ENCODE assay signal across 1 cellular context in the genomic region with DNA sequence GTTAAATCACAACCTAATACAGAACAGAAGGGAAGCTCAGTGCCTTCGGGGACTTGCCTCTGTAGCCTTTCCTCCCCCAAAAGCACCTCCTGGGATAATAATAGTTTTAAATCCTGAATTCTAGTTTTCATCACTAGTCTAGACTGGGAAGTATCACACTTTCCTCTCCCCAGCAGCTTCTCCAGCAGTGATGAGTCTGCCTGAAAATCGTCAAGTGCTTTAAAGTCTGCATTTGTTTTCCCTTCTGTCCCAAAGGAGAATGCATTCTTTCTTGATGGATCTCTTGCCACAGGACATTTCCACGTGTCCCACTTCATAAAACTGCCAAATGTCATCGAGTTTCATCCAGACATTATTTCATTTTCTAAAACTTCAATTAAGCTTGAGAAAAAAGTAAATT.
TF ChIP-seq lines count a peak whose summit lies in the region.

No MANE protein-coding gene starts in this region.

TF ChIP-seq in WTC11, 78 proteins besides CTCF, POLR2A, EP300 and RAD21:
- TF ChIP-seq, protein P1, sequence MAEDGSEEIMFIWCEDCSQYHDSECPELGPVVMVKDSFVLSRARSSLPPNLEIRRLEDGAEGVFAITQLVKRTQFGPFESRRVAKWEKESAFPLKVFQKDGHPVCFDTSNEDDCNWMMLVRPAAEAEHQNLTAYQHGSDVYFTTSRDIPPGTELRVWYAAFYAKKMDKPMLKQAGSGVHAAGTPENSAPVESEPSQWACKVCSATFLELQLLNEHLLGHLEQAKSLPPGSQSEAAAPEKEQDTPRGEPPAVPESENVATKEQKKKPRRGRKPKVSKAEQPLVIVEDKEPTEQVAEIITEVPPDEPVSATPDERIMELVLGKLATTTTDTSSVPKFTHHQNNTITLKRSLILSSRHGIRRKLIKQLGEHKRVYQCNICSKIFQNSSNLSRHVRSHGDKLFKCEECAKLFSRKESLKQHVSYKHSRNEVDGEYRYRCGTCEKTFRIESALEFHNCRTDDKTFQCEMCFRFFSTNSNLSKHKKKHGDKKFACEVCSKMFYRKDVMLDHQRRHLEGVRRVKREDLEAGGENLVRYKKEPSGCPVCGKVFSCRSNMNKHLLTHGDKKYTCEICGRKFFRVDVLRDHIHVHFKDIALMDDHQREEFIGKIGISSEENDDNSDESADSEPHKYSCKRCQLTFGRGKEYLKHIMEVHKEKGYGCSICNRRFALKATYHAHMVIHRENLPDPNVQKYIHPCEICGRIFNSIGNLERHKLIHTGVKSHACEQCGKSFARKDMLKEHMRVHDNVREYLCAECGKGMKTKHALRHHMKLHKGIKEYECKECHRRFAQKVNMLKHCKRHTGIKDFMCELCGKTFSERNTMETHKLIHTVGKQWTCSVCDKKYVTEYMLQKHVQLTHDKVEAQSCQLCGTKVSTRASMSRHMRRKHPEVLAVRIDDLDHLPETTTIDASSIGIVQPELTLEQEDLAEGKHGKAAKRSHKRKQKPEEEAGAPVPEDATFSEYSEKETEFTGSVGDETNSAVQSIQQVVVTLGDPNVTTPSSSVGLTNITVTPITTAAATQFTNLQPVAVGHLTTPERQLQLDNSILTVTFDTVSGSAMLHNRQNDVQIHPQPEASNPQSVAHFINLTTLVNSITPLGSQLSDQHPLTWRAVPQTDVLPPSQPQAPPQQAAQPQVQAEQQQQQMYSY (CRISPR knock-in tag; IDR thresholded peaks at IDR 0.05) = no peak
- TF ChIP-seq, protein P2, sequence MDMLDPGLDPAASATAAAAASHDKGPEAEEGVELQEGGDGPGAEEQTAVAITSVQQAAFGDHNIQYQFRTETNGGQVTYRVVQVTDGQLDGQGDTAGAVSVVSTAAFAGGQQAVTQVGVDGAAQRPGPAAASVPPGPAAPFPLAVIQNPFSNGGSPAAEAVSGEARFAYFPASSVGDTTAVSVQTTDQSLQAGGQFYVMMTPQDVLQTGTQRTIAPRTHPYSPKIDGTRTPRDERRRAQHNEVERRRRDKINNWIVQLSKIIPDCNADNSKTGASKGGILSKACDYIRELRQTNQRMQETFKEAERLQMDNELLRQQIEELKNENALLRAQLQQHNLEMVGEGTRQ (CRISPR knock-in tag; IDR thresholded peaks at IDR 0.05) = no peak
